In genomic region chr5:7321724-7322123, GRCh38 we compare ENCODE assay signal across 17 cellular contexts.
DNase-seq lines count a peak whose midpoint lies in the region; FAIRE-seq and TF ChIP-seq lines count a peak whose summit lies in the region.
"Had no signal": no experiment of that assay in that cellular context is flagged by ENCODE, and none has a peak within 500 bp of the region (broad histone marks: within the 10 kb centered on the region; RNA-seq: fewer than 3 reads in every experiment).

No MANE protein-coding gene starts in this region.

- no peak overlapping the region for H3K9ac ChIP-seq in neural progenitor cell

- peaks cover 7% of the 10 kb centered on the region for H3K4me1 Mint-ChIP-seq in neural progenitor cell
- no peaks in the 10 kb centered on the region for H3K4me1 Mint-ChIP-seq in activated CD4-positive, alpha-beta memory T cell treated with anti-CD3 and anti-CD28 coated beads for 36 hours (ENCODE audit: low read depth)

- H3F3A ChIP-seq in neural progenitor cell (ENCODE audit: low read depth) = no peaks in the 10 kb centered on the region

- peak; percentile 91 for DNase-seq in AG09319 (ENCODE audit: extremely low read depth, low read depth)
- DNase-seq in RPMI7951 (ENCODE audit: low read depth) = peak; percentile 90
- DNase-seq in fibroblast of mammary gland (ENCODE audit: low read depth) = peak; percentile 98
- DNase-seq in neural progenitor cell (ENCODE audit: low spot score) = no peak
- no peak for DNase-seq in NCI-H2029 (lab: John Stamatoyannopoulos, UW)
- DNase-seq in GM19239 (ENCODE audit: insufficient read length, low spot score) = no peak
- DNase-seq in NCI-H2171 treated with DMSO at 0.1 percent for 48 hours (lab: John Stamatoyannopoulos, UW) = no peak
- no peak for DNase-seq in activated CD4-positive, alpha-beta memory T cell treated with anti-CD3 and anti-CD28 coated beads for 36 hours
- DNase-seq: BE2C; DMS79 treated with DMSO at 0.1 percent for 48 hours; effector memory CD8-positive, alpha-beta T cell; NCI-H510A; stimulated activated CD4-positive, alpha-beta T cell treated with anti-CD3 and anti-CD28 coated beads, Interleukin-2, amount 100 ng/mL, for 24 hours had no signal

- H4K20me1 ChIP-seq in neural progenitor cell (ENCODE audit: low read depth) = no peaks in the 10 kb centered on the region

- no peak overlapping the region for H3K27ac ChIP-seq in neural progenitor cell
- H3K27ac ChIP-seq: RWPE1, vagina had no signal

- no peaks in the 10 kb centered on the region for H3K36me3 ChIP-seq in neural progenitor cell
- H3K36me3 ChIP-seq: BE2C, HAP-1, vagina had no signal

- no peak for FAIRE-seq in GM19239 (lab: Jason Lieb, UNC)

- CTCF ChIA-PET in activated CD4-positive, alpha-beta memory T cell treated with anti-CD3 and anti-CD28 coated beads for 36 hours (lab: Charles Lee) = no interaction called here

- H3K4me3 ChIP-seq in fibroblast of mammary gland (ENCODE audit: control insufficient read depth, low read depth, low read length) = no peak overlapping the region
- no peak overlapping the region for H3K4me3 ChIP-seq in neural progenitor cell
- H3K4me3 ChIP-seq: HAP-1, vagina had no signal

- H3K4me3 Mint-ChIP-seq in neural progenitor cell = no peak overlapping the region
- H3K4me3 Mint-ChIP-seq in activated CD4-positive, alpha-beta memory T cell treated with anti-CD3 and anti-CD28 coated beads for 36 hours = no peak overlapping the region
- H3K4me3 Mint-ChIP-seq: effector memory CD8-positive, alpha-beta T cell had no signal

- no peaks in the 10 kb centered on the region for H3K79me2 ChIP-seq in neural progenitor cell (ENCODE audit: low read depth)

- no peak overlapping the region for H3K4me2 ChIP-seq in neural progenitor cell

- peak overlapping the region; percentile 15 for H2AFZ ChIP-seq in neural progenitor cell (replicated peaks)

- no peak overlapping the region for H3K27ac Mint-ChIP-seq in neural progenitor cell
- H3K27ac Mint-ChIP-seq in activated CD4-positive, alpha-beta memory T cell treated with anti-CD3 and anti-CD28 coated beads for 36 hours = no peak overlapping the region
- H3K27ac Mint-ChIP-seq: effector memory CD8-positive, alpha-beta T cell; progenitor cell of endocrine pancreas had no signal

- H3K27me3 ChIP-seq in neural progenitor cell = no peaks in the 10 kb centered on the region
- H3K27me3 ChIP-seq: BE2C, vagina had no signal

- POLR2A ChIA-PET in activated CD4-positive, alpha-beta memory T cell treated with anti-CD3 and anti-CD28 coated beads for 36 hours (lab: Charles Lee) = no interaction called here

- H3K9me3 Mint-ChIP-seq in neural progenitor cell = no peaks in the 10 kb centered on the region
- H3K9me3 Mint-ChIP-seq in activated CD4-positive, alpha-beta memory T cell treated with anti-CD3 and anti-CD28 coated beads for 36 hours = no peaks in the 10 kb centered on the region

- no peaks in the 10 kb centered on the region for H3K36me3 Mint-ChIP-seq in neural progenitor cell
- H3K36me3 Mint-ChIP-seq in activated CD4-positive, alpha-beta memory T cell treated with anti-CD3 and anti-CD28 coated beads for 36 hours = no peaks in the 10 kb centered on the region

- H3K27me3 Mint-ChIP-seq in neural progenitor cell (ENCODE audit: insufficient read depth, low read depth) = peaks cover 2% of the 10 kb centered on the region
- peaks cover 3% of the 10 kb centered on the region for H3K27me3 Mint-ChIP-seq in activated CD4-positive, alpha-beta memory T cell treated with anti-CD3 and anti-CD28 coated beads for 36 hours
- H3K27me3 Mint-ChIP-seq: effector memory CD8-positive, alpha-beta T cell had no signal

- TF ChIP-seq CTCF in AG09319 (IDR thresholded peaks at IDR 0.05; ENCODE audit: low read depth, low read length) = no peak
- TF ChIP-seq CTCF in fibroblast of mammary gland (conservative IDR thresholded peaks at IDR 0.05; ENCODE audit: control insufficient read depth, insufficient read depth, low read depth, low read length) = no peak
- TF ChIP-seq CTCF in neural progenitor cell (IDR thresholded peaks at IDR 0.05) = no peak

- no peaks in the 10 kb centered on the region for H3K9me3 ChIP-seq in neural progenitor cell (ENCODE audit: low read depth)
- H3K9me3 ChIP-seq: BE2C, HAP-1, vagina had no signal

- H3K4me1 ChIP-seq in neural progenitor cell = no peaks in the 10 kb centered on the region
- H3K4me1 ChIP-seq: BE2C, HAP-1, vagina had no signal

- intact Hi-C loops in activated CD4-positive, alpha-beta memory T cell treated with anti-CD3 and anti-CD28 coated beads for 36 hours (cut with micrococcal nuclease) = no loop called here

Comparison
In these comparisons a context has a peak if more than half of its experiments do, and no peak if none do; other contexts are left out.
1. DNase-seq: peak in AG09319 (single experiment), RPMI7951 (single experiment) and fibroblast of mammary gland (single experiment); none in neural progenitor cell (single experiment), NCI-H2029 (single experiment), GM19239 (single experiment), NCI-H2171 treated with DMSO at 0.1 percent for 48 hours (single experiment) and activated CD4-positive, alpha-beta memory T cell treated with anti-CD3 and anti-CD28 coated beads for 36 hours (single experiment).